In the genomic region with DNA sequence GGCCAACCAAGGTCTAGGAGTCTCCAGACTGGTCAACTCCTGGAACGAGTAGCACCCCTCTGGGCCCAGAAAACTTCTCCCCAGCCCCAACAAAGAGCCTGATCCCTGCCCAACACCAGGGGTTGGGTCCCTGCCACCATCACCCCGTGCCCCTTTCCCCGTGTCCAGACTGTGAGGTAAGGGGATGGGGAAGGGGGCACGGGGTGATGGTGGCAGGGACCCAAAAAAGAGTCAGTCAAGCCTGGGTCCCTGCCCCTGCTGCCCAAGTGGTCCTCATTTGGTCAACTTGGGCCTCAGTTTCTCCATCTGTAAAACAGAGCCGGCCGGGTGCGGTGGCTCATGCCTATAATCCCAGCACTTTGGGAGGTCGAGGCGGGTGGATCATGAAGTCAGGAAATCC, we compare ENCODE assay signal across 10 cellular contexts. TPM values are rescaled to one million over a fixed set of nuclear protein-coding genes. Genes with fewer than 3 reads are reported as not detected.
DNase-seq lines count a peak whose midpoint lies in the region; ATAC-seq and TF ChIP-seq lines count a peak whose summit lies in the region.
"Had no signal": no experiment of that assay in that cellular context is flagged by ENCODE, and none has a peak within 500 bp of the region (broad histone marks: within the 10 kb centered on the region; RNA-seq: fewer than 3 reads in every experiment).

No MANE protein-coding gene starts in this region.

- H3K4me1 ChIP-seq in HAP-1, result peaks cover 12% of the 10 kb centered on the region
- H3K4me1 ChIP-seq in heart right ventricle, result peaks cover 3 to 77% (median 62%) of the 10 kb centered on the region in 9 donors

- H3K27me3 ChIP-seq in HAP-1 (ENCODE audit: low read depth), result no peaks in the 10 kb centered on the region
- no peaks in the 10 kb centered on the region for H3K27me3 ChIP-seq in heart right ventricle

- in situ Hi-C loops in HAP-1 (cut with MboI; ENCODE audit: low sequenced_read_pairs), result no loop called here

- DNase-seq in HAP-1 (ENCODE audit: low spot score in 2 of 2) (no peak), heart right ventricle (no peak), retina (no peak), activated gamma-delta T cell treated with Interleukin-2 at 50 U/mL for 16 hours (no peak), NCI-H748 (lab: John Stamatoyannopoulos, UW; ENCODE audit: unreplicated experiment) (no peak)
- DNase-seq: activated CD4-positive, CD25-positive, alpha-beta regulatory T cell treated with anti-CD3 and anti-CD28 coated beads, Interleukin-2, amount 50 U/mL, for 72 hours; central memory CD4-positive, alpha-beta T cell had no signal

- H3K4me3 ChIP-seq in HAP-1 (peak overlapping the region; percentile 46), heart right ventricle (peak overlapping the region in 4 of 10 donors; percentile 72 to 85 (median 79)), skin epidermis (peak overlapping the region in 3 of 7 experiments; percentile 56 to 73 (median 69))

- WGBS in heart right ventricle, 2 donors, result 91 to 93% methylated on average over 9 of the region's 9 CpGs

- ATAC-seq in heart right ventricle (no peak), GM21786 (IDR thresholded peaks at IDR 0.05; ENCODE audit: unreplicated experiment) (no peak)

- H3K9me3 ChIP-seq in HAP-1 (no peaks in the 10 kb centered on the region), heart right ventricle (no peaks in the 10 kb centered on the region)

- intact Hi-C loops in heart right ventricle (cut with DNase I), result loop anchor here in 5 of 10 donors (5.0 kb wide), 2 partner anchors 46 to 51 kb away; no protein-coding TSS in a partner anchor

- H3K27ac ChIP-seq in VCaP (peak overlapping the region; percentile 91), heart right ventricle (peak overlapping the region in 8 of 10 donors; percentile 75 to 96 (median 92)), skin epidermis (peak overlapping the region in 19 of 21 experiments; percentile 64 to 98 (median 92))

- H3K36me3 ChIP-seq in HAP-1 (replicated peaks), result peaks cover 9% of the 10 kb centered on the region; the same call in 1 of the 2 replicates
- H3K36me3 ChIP-seq in heart right ventricle, result no peaks in the 10 kb centered on the region

- no peak for TF ChIP-seq CTCF in VCaP (conservative IDR thresholded peaks at IDR 0.05)
- TF ChIP-seq CTCF in heart right ventricle (IDR thresholded peaks at IDR 0.05), result no peak

RNA-seq across cellular contexts. Expression of a gene that starts 1.1 kb away (rescaled TPM):
- total RNA-seq in heart right ventricle, result 10 to 100 TPM in 7 of 10 donors, 1 to 10 TPM in 3; 7.6 to 23.1 (median 10.8) TPM
- polyA plus RNA-seq in heart right ventricle, result 10 to 100 TPM; 44.0 to 51.1 TPM

RNA-seq across cellular contexts. Expression of a gene that starts 1.8 kb away (rescaled TPM):
- 10 to 100 TPM; 28.8 to 39.9 (median 33.3) TPM for total RNA-seq in heart right ventricle
- polyA plus RNA-seq in heart right ventricle, result 100 to 1,000 TPM in 1 of 2 donors, 10 to 100 TPM in 1; 86.1 to 137 TPM
